8 cellular contexts compared by ENCODE assay signal in the genomic region with DNA sequence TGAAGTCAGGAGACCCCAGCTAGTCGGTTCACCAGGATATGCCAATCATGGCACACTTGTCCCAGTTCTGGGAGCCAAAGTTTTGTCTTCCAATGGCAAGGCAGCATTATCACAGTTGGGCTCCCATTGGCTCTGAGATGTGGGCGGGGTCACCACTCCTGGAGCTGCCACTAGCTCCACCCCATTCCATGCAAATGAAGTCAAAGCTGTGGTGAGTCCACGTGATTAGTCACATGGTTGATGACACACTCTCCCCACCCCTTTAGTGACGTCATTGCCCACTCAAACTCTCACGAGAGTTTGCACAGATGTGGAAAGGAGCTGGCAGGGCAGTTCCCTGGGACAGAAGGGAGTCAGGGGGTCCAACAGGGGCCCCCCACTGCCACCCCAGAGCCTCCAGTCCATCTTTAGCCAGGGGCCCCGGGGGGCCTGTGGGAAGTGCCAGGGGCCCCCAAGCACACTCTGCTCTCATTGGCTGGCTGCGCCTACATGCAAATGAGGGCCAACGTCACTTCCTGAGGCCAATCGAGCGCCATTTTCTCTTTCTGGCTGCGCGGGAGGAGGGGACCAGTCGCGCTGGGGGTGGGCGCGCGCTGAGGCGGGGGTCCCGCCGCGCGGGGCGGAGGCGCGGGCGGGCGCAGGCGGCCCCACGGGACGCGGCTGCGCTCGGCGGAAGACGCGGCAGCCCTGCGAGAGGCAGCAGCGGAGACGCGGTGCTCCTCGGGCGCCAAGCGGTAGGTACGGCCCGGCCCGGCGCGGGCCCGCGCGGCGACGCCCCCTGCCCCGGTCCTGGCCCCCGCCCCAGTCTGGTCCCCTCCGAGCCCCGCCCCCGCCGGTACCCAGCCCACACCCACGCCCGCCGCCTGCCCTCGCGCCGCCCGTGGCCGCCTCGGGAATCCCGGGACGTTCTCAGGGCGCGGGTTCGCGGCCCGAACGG. TPM values are rescaled to one million over a fixed set of nuclear protein-coding genes. Genes with fewer than 3 reads are reported as not detected.
A peak's percentile ranks its signal among the peaks of the same experiment; 100 is the strongest.
DNase-seq lines count a peak whose midpoint lies in the region; ATAC-seq and TF ChIP-seq lines count a peak whose summit lies in the region.

Gene ADNP2 (plus strand): TSS at position 524 of the 937 bp plus-strand sequence. CDS start 8,281 bp downstream, outside the sequence.

- TF ChIP-seq CTCF in LNCaP clone FGC (IDR thresholded peaks at IDR 0.05; ENCODE audit: control insufficient read depth, extremely low read depth, insufficient read depth) (no peak), foreskin keratinocyte (conservative IDR thresholded peaks at IDR 0.05) (no peak), neural progenitor cell (IDR thresholded peaks at IDR 0.05) (no peak)

- H3K36me3 ChIP-seq in neural progenitor cell = no peaks in the 10 kb centered on the region

- H3K9ac ChIP-seq in neural progenitor cell = peak within 1 kb of the TSS; percentile 30

- peaks cover 27% of the 10 kb centered on the region for H3K4me1 Mint-ChIP-seq in neural progenitor cell

- H3F3A ChIP-seq in neural progenitor cell (ENCODE audit: low read depth) = peaks cover 37% of the 10 kb centered on the region

- DNase-seq in EL = peak; percentile 96
- peak; percentile 40 for DNase-seq in GOT3 (lab: John Stamatoyannopoulos, UW)
- DNase-seq in LNCaP clone FGC (ENCODE audit: low read depth) = peak; percentile 97
- peak; percentile 81 for DNase-seq in SHP77 treated with DMSO at 0.1 percent for 48 hours (lab: John Stamatoyannopoulos, UW)
- peak; percentile 92 for DNase-seq in activated effector memory CD4-positive, alpha-beta T cell treated with anti-CD3 and anti-CD28 coated beads, Interleukin-2, amount 50 U/mL, for 16 hours
- DNase-seq in foreskin keratinocyte = peak; percentile 92 to 97
- DNase-seq in neural progenitor cell (ENCODE audit: low spot score) = peak; percentile 92
- DNase-seq in stromal cell of bone marrow (ENCODE audit: low read depth) = peak; percentile 91

- H3K4me3 ChIP-seq in LNCaP clone FGC (ENCODE audit: low read depth, low read length) = peak within 1 kb of the TSS; percentile 81
- H3K4me3 ChIP-seq in neural progenitor cell = peak within 1 kb of the TSS; percentile 65

- peaks cover 45% of the 10 kb centered on the region for H3K79me2 ChIP-seq in neural progenitor cell (ENCODE audit: low read depth)

- no peaks in the 10 kb centered on the region for H3K9me3 ChIP-seq in neural progenitor cell (ENCODE audit: low read depth)

- H3K27ac ChIP-seq in foreskin keratinocyte = peak within 1 kb of the TSS; percentile 99
- H3K27ac ChIP-seq in neural progenitor cell = peak within 1 kb of the TSS; percentile 51

- peak within 1 kb of the TSS; percentile 23 for H2AFZ ChIP-seq in neural progenitor cell (replicated peaks)

- peak within 1 kb of the TSS; percentile 92 for H3K4me2 ChIP-seq in neural progenitor cell

- H3K27me3 Mint-ChIP-seq in neural progenitor cell (ENCODE audit: insufficient read depth, low read depth) = peaks cover 5% of the 10 kb centered on the region

- no peaks in the 10 kb centered on the region for H3K9me3 Mint-ChIP-seq in neural progenitor cell

- peaks cover 20% of the 10 kb centered on the region for H3K36me3 Mint-ChIP-seq in neural progenitor cell

- ATAC-seq in foreskin keratinocyte = peak; percentile 86

- peak within 1 kb of the TSS; percentile 95 for H3K27ac Mint-ChIP-seq in neural progenitor cell

- peaks cover 44% of the 10 kb centered on the region for H4K20me1 ChIP-seq in neural progenitor cell (ENCODE audit: low read depth)

- H3K4me1 ChIP-seq in foreskin keratinocyte (no peaks in the 10 kb centered on the region), neural progenitor cell (peaks cover 47% of the 10 kb centered on the region)

- H3K4me3 Mint-ChIP-seq in neural progenitor cell = peak within 1 kb of the TSS; percentile 91

- H3K27me3 ChIP-seq in foreskin keratinocyte = no peaks in the 10 kb centered on the region
- H3K27me3 ChIP-seq in neural progenitor cell = no peaks in the 10 kb centered on the region

RNA-seq across cellular contexts. Expression of gene ADNP2, which starts in this region (rescaled TPM):
- 23.6 and 23.9 TPM in 2 replicates for total RNA-seq in foreskin keratinocyte
- polyA plus RNA-seq in foreskin keratinocyte = 5.7 and 7.0 TPM in 2 replicates
- total RNA-seq in neural progenitor cell (ENCODE audit: low replicate concordance) = 52.4 and 72.4 TPM in 2 replicates

Comparison
In these comparisons a context has a peak if more than half of its experiments do, and no peak if none do; other contexts are left out.
1. Peak in every context shown above with its lines: DNase-seq, ATAC-seq, H3K4me3 ChIP-seq and H3K27ac ChIP-seq.
2. DNase-seq: peak in every context shown above with its lines; median percentile 97 in LNCaP clone FGC; 96 in EL; 94 in foreskin keratinocyte; 92 in activated effector memory CD4-positive, alpha-beta T cell treated with anti-CD3 and anti-CD28 coated beads, Interleukin-2, amount 50 U/mL, for 16 hours; 92 in neural progenitor cell; 91 in stromal cell of bone marrow; 81 in SHP77 treated with DMSO at 0.1 percent for 48 hours; 40 in GOT3.